ENCODE assay signal across 6 cellular contexts in genomic region chr6:31958412-31958740, GRCh38. TPM values are rescaled to one million over a fixed set of nuclear protein-coding genes. Genes with fewer than 3 reads are reported as not detected.
A peak's percentile ranks its signal among the peaks of the same experiment; 100 is the strongest.
DNase-seq lines count a peak whose midpoint lies in the region; ATAC-seq, FAIRE-seq and TF ChIP-seq lines count a peak whose summit lies in the region.

No MANE protein-coding gene starts in this region.

- peaks cover 15% of the 10 kb centered on the region for H3K4me1 ChIP-seq in keratinocyte (ENCODE audit: control insufficient read depth, extremely low read depth, insufficient read depth, low read length)

- peak overlapping the region; percentile 96 for H2AFZ ChIP-seq in keratinocyte (ENCODE audit: control insufficient read depth, low read length)

- peak overlapping the region; percentile 80 for H3K27ac ChIP-seq in keratinocyte (ENCODE audit: control insufficient read depth, insufficient read depth, low read length)

- H3K9me3 ChIP-seq in keratinocyte (ENCODE audit: control insufficient read depth, low read depth, low read length), result no peaks in the 10 kb centered on the region

- dilution Hi-C loops in keratinocyte (cut with MboI; ENCODE audit: extremely low pct_ligation_motif_present, low sequenced_read_pairs), result no loop called here

- H3K79me2 ChIP-seq in keratinocyte (ENCODE audit: control insufficient read depth, insufficient read depth, low read length), result peaks cover 27% of the 10 kb centered on the region

- no peaks in the 10 kb centered on the region for H3K9me1 ChIP-seq in keratinocyte (ENCODE audit: control insufficient read depth, extremely low read depth, insufficient read depth, low read length)

- H3K4me3 ChIP-seq in keratinocyte (ENCODE audit: control insufficient read depth in 2 of 3, extremely low read depth in 1 of 3, insufficient read depth in 2 of 3, low read depth in 1 of 3, low read length in 3 of 3), result peak overlapping the region; percentile 90 to 99 (median 95)

- no peak for FAIRE-seq in keratinocyte (lab: Jason Lieb, UNC)

- no peaks in the 10 kb centered on the region for H4K20me1 ChIP-seq in keratinocyte (ENCODE audit: control insufficient read depth, extremely low read depth, insufficient read depth, low read length)

- no peak for TF ChIP-seq CTCF in keratinocyte (optimal IDR thresholded peaks at IDR 0.05 in 1 of 3, IDR thresholded peaks at IDR 0.05 in 1 of 3, conservative IDR thresholded peaks at IDR 0.05 in 1 of 3; ENCODE audit: extremely low read depth in 1 of 3, insufficient read depth in 2 of 3, low read length in 3 of 3)

- H3K9ac ChIP-seq in keratinocyte (ENCODE audit: control insufficient read depth, extremely low read depth, insufficient read depth, low read length), result peak overlapping the region; percentile 92

- ATAC-seq in GM18873 (IDR thresholded peaks at IDR 0.05; ENCODE audit: low FRiP score, unreplicated experiment), result peak; percentile 9
- ATAC-seq in SK-N-SH treated with all-trans-retinoic acid at 6 μM for 48 hours, result peak; percentile 17
- ATAC-seq in GM19463 (IDR thresholded peaks at IDR 0.05; ENCODE audit: unreplicated experiment), result no peak

- peak overlapping the region; percentile 96 for H3K4me2 ChIP-seq in keratinocyte (ENCODE audit: control insufficient read depth, extremely low read depth, insufficient read depth, low read depth, low read length)

- DNase-seq in keratinocyte (ENCODE audit: low read depth, low spot score), result no peak
- DNase-seq in NCI-H146 treated with DMSO at 0.1 percent for 48 hours (lab: John Stamatoyannopoulos, UW; ENCODE audit: unreplicated experiment), result no peak
- no peak for DNase-seq in NCI-H187 treated with DMSO at 0.1 percent for 48 hours (lab: John Stamatoyannopoulos, UW)

- H3K36me3 ChIP-seq in keratinocyte (ENCODE audit: control insufficient read depth in 2 of 2, extremely low read depth in 1 of 2, insufficient read depth in 2 of 2, low read length in 2 of 2), result peaks cover 35 to 55% of the 10 kb centered on the region in 2 experiments

- H3K27me3 ChIP-seq in keratinocyte (ENCODE audit: control insufficient read depth, extremely low read depth, insufficient read depth, low read length), result no peaks in the 10 kb centered on the region

TF ChIP-seq in SK-N-SH treated with all-trans-retinoic acid at 6 μM for 48 hours, 23 proteins besides CTCF, POLR2A, EP300 and RAD21:
- TF ChIP-seq ZNF565 (CRISPR knock-in tag; conservative IDR thresholded peaks at IDR 0.05; ENCODE audit: low read depth) (no peak), OSR1 (CRISPR knock-in tag; IDR thresholded peaks at IDR 0.05) (no peak), ESRRG (CRISPR knock-in tag; IDR thresholded peaks at IDR 0.05) (no peak), POU6F1 (CRISPR knock-in tag; IDR thresholded peaks at IDR 0.05; ENCODE audit: borderline replicate concordance, low read depth) (no peak), TOX (CRISPR knock-in tag; IDR thresholded peaks at IDR 0.05; ENCODE audit: borderline replicate concordance) (no peak), ZNF70 (CRISPR knock-in tag; IDR thresholded peaks at IDR 0.05) (no peak), ARNTL (CRISPR knock-in tag; IDR thresholded peaks at IDR 0.05; ENCODE audit: borderline replicate concordance, low read depth) (no peak)

RNA-seq across cellular contexts. Expression of gene NELFE, which starts 0.4 kb away (rescaled TPM):
- polyA plus RNA-seq in keratinocyte, result 45.1 to 57.9 TPM (median 51.9 TPM) in 3 replicates
- 137 TPM for polyA plus RNA-seq in keratinocyte (2011; ENCODE audit: low read depth)
- polyA plus RNA-seq in keratinocyte (2011; cell fraction: cytosol; rRNA removed), result 41.1 and 56.6 TPM in 2 replicates
- 32.7 and 37.9 TPM in 2 replicates for polyA plus RNA-seq in keratinocyte (2011; cell fraction: nucleus; rRNA removed)
- 53.6 and 69.3 TPM in 2 replicates for polyA plus RNA-seq in keratinocyte (2012; ENCODE audit: low replicate concordance)
- polyA minus RNA-seq in keratinocyte, result 20.0 to 27.2 TPM (median 20.7 TPM) in 3 replicates
- polyA minus RNA-seq in keratinocyte (2011; cell fraction: cytosol; rRNA and poly(A)+ RNA removed), result 37.6 TPM
- 8.5 and 10.9 TPM in 2 replicates for polyA minus RNA-seq in keratinocyte (2011; cell fraction: nucleus; rRNA and poly(A)+ RNA removed)

RNA-seq across cellular contexts. Expression of gene SKIC2, which starts 0.6 kb away (rescaled TPM):
- 24.5 to 37.7 TPM (median 37.5 TPM) in 3 replicates for polyA plus RNA-seq in keratinocyte
- polyA plus RNA-seq in keratinocyte (2011; ENCODE audit: low read depth), result 24.7 TPM
- 13.6 and 20.2 TPM in 2 replicates for polyA plus RNA-seq in keratinocyte (2011; cell fraction: cytosol; rRNA removed)
- polyA plus RNA-seq in keratinocyte (2011; cell fraction: nucleus; rRNA removed), result 146 and 169 TPM in 2 replicates
- 42.2 and 53.9 TPM in 2 replicates for polyA plus RNA-seq in keratinocyte (2012; ENCODE audit: low replicate concordance)
- 65.4 to 76.2 TPM (median 71.3 TPM) in 3 replicates for polyA minus RNA-seq in keratinocyte
- polyA minus RNA-seq in keratinocyte (2011; cell fraction: cytosol; rRNA and poly(A)+ RNA removed), result 35.7 TPM
- polyA minus RNA-seq in keratinocyte (2011; cell fraction: nucleus; rRNA and poly(A)+ RNA removed), result 49.2 and 57.4 TPM in 2 replicates

RNA-seq across cellular contexts. Expression of gene CFB, which starts 12.5 kb away (rescaled TPM):
- polyA plus RNA-seq in keratinocyte, result 0.84 to 2.9 TPM (median 2.5 TPM) in 3 replicates
- polyA plus RNA-seq in keratinocyte (2011; ENCODE audit: low read depth), result 6.6 TPM
- 0.73 and 1.2 TPM in 2 replicates for polyA plus RNA-seq in keratinocyte (2011; cell fraction: cytosol; rRNA removed)
- polyA plus RNA-seq in keratinocyte (2011; cell fraction: nucleus; rRNA removed), result 5.4 and 6.6 TPM in 2 replicates
- polyA plus RNA-seq in keratinocyte (2012; ENCODE audit: low replicate concordance), result 1.1 and 6.5 TPM in 2 replicates
- polyA minus RNA-seq in keratinocyte, result 1.9 to 5.2 TPM in 2 of 3 replicates, not detected in the other
- 2.9 TPM for polyA minus RNA-seq in keratinocyte (2011; cell fraction: cytosol; rRNA and poly(A)+ RNA removed)
- 5.4 and 9.2 TPM in 2 replicates for polyA minus RNA-seq in keratinocyte (2011; cell fraction: nucleus; rRNA and poly(A)+ RNA removed)

RNA-seq across cellular contexts. Expression of gene DXO, which starts 13.6 kb away (rescaled TPM):
- 7.0 to 10.4 TPM (median 7.6 TPM) in 3 replicates for polyA plus RNA-seq in keratinocyte
- 4.9 TPM for polyA plus RNA-seq in keratinocyte (2011; ENCODE audit: low read depth)
- 6.9 and 8.0 TPM in 2 replicates for polyA plus RNA-seq in keratinocyte (2011; cell fraction: cytosol; rRNA removed)
- polyA plus RNA-seq in keratinocyte (2011; cell fraction: nucleus; rRNA removed), result 23.0 and 23.6 TPM in 2 replicates
- polyA plus RNA-seq in keratinocyte (2012; ENCODE audit: low replicate concordance), result 10.2 and 12.4 TPM in 2 replicates
- 6.0 to 14.3 TPM (median 7.1 TPM) in 3 replicates for polyA minus RNA-seq in keratinocyte
- 17.1 TPM for polyA minus RNA-seq in keratinocyte (2011; cell fraction: cytosol; rRNA and poly(A)+ RNA removed)
- polyA minus RNA-seq in keratinocyte (2011; cell fraction: nucleus; rRNA and poly(A)+ RNA removed), result 5.4 and 7.1 TPM in 2 replicates

RNA-seq across cellular contexts. Expression of gene C4A, which starts 23.5 kb away (rescaled TPM):
- 1.2 to 2.9 TPM (median 1.4 TPM) in 3 replicates for polyA plus RNA-seq in keratinocyte
- 3.8 TPM for polyA plus RNA-seq in keratinocyte (2011; ENCODE audit: low read depth)
- 0.22 and 0.51 TPM in 2 replicates for polyA plus RNA-seq in keratinocyte (2011; cell fraction: cytosol; rRNA removed)
- polyA plus RNA-seq in keratinocyte (2011; cell fraction: nucleus; rRNA removed), result 8.0 and 9.5 TPM in 2 replicates
- 1.8 and 3.8 TPM in 2 replicates for polyA plus RNA-seq in keratinocyte (2012; ENCODE audit: low replicate concordance)
- polyA minus RNA-seq in keratinocyte, result 2.3 to 10.0 TPM (median 3.7 TPM) in 3 replicates
- not detected for polyA minus RNA-seq in keratinocyte (2011; cell fraction: cytosol; rRNA and poly(A)+ RNA removed)
- 4.1 and 4.2 TPM in 2 replicates for polyA minus RNA-seq in keratinocyte (2011; cell fraction: nucleus; rRNA and poly(A)+ RNA removed)
